Comparison of ENCODE assay signal across 21 cellular contexts in genomic region chr1:15733726-15734226, GRCh38. TPM values are rescaled to one million over a fixed set of nuclear protein-coding genes. Genes with fewer than 3 reads are reported as not detected.
"Had no signal": no experiment of that assay in that cellular context is flagged by ENCODE, and none has a peak within 500 bp of the region (broad histone marks: within the 10 kb centered on the region; RNA-seq: fewer than 3 reads in every experiment).

No MANE protein-coding gene starts in this region.

- H3K9me3 Mint-ChIP-seq: naive thymus-derived CD4-positive, alpha-beta T cell; nephron progenitor cell had no signal

- DNase-seq: effector memory CD4-positive, alpha-beta T cell; naive thymus-derived CD4-positive, alpha-beta T cell; nephron progenitor cell; small intestine; stimulated activated CD4-positive, alpha-beta T cell treated with anti-CD3 and anti-CD28 coated beads, Interleukin-12 subunit alpha, Interleukin-12 subunit beta, amount 100 ng/mL, for 4 hours; stimulated activated naive CD4-positive, alpha-beta T cell; stomach; uterus had no signal

- H3K79me2 ChIP-seq: hepatocyte had no signal

- H2AFZ ChIP-seq: hepatocyte had no signal

- H3K27me3 Mint-ChIP-seq: naive thymus-derived CD4-positive, alpha-beta T cell had no signal

- H3K36me3 ChIP-seq: uterus had no signal

- H3K4me2 ChIP-seq: hepatocyte had no signal

- H3K4me1 ChIP-seq: uterus had no signal

- H3K4me1 Mint-ChIP-seq: naive thymus-derived CD4-positive, alpha-beta T cell had no signal

- H3K27ac ChIP-seq: hepatocyte, neutrophil, uterus had no signal

- H3K4me3 ChIP-seq: hepatocyte, stomach, upper lobe of left lung, uterus had no signal

- FAIRE-seq: endometrium, small intestine had no signal

- H3K27me3 ChIP-seq: hepatocyte, neutrophil, stomach, upper lobe of left lung, uterus had no signal

- ATAC-seq: esophagus mucosa; naive thymus-derived CD4-positive, alpha-beta T cell had no signal

- H3K4me3 Mint-ChIP-seq: naive thymus-derived CD4-positive, alpha-beta T cell; nephron progenitor cell had no signal

- H3K9me3 ChIP-seq: neutrophil, stomach, upper lobe of left lung, uterus had no signal

RNA-seq across cellular contexts. Expression of gene TMEM82, which starts 8.5 kb away (rescaled TPM):
- total RNA-seq: esophagus mucosa; fibroblast of villous mesenchyme; kidney epithelial cell; lung microvascular endothelial cell; mesenteric fat pad; mononuclear cell; naive thymus-derived CD4-positive, alpha-beta T cell; osteocyte; pulmonary artery endothelial cell; upper lobe of left lung; uterus had no signal
- polyA plus RNA-seq: naive thymus-derived CD4-positive, alpha-beta T cell; thymus had no signal

RNA-seq across cellular contexts. Expression of gene FBLIM1, which starts 24.8 kb away (rescaled TPM):
- total RNA-seq: mononuclear cell had no signal
